11 cellular contexts compared by ENCODE assay signal in genomic region chr1:234509457-234510328, GRCh38. TPM values are rescaled to one million over a fixed set of nuclear protein-coding genes. Genes with fewer than 3 reads are reported as not detected.
DNase-seq lines count a peak whose midpoint lies in the region; ATAC-seq and TF ChIP-seq lines count a peak whose summit lies in the region.
"Had no signal": no experiment of that assay in that cellular context is flagged by ENCODE, and none has a peak within 500 bp of the region (broad histone marks: within the 10 kb centered on the region; RNA-seq: fewer than 3 reads in every experiment).

No MANE protein-coding gene starts in this region.

- no peaks in the 10 kb centered on the region for H3K9me2 ChIP-seq in hepatocyte (replicated peaks; ENCODE audit: insufficient read depth)

- in situ Hi-C loops in GM13976 (cut with MboI; ENCODE audit: low sequenced_read_pairs, unreplicated experiment) = no loop called here

- H3K27ac ChIP-seq in right atrium auricular region = no peak overlapping the region
- peak overlapping the region; percentile 71 for H3K27ac ChIP-seq in RWPE1
- no peak overlapping the region for H3K27ac ChIP-seq in hepatocyte

- no peak overlapping the region for H3K4me2 ChIP-seq in hepatocyte

- intact Hi-C loops in left ventricle myocardium superior (cut with micrococcal nuclease) = no loop called here

- H4K20me1 ChIP-seq in hepatocyte (ENCODE audit: insufficient read depth, poor library complexity, severe bottlenecking) = no peaks in the 10 kb centered on the region

- H3K9me3 ChIP-seq in right atrium auricular region = no peaks in the 10 kb centered on the region
- no peaks in the 10 kb centered on the region for H3K9me3 ChIP-seq in hepatocyte (ENCODE audit: low read depth)

- no peaks in the 10 kb centered on the region for H3K79me2 ChIP-seq in hepatocyte

- POLR2A ChIA-PET in RWPE1 (lab: Yijun Ruan, JAX; ENCODE audit: low non-redundant PET) = interaction anchor here (0.5 kb wide), 1 partner anchor 653 kb away, joined by 4 read pairs; no protein-coding TSS in a partner anchor

- no peaks in the 10 kb centered on the region for H3K36me3 ChIP-seq in right atrium auricular region
- H3K36me3 ChIP-seq in hepatocyte (replicated peaks; ENCODE audit: insufficient read depth, low read depth) = no peaks in the 10 kb centered on the region

- DNase-seq in left ventricle myocardium superior (no peak), right atrium auricular region (ENCODE audit: low spot score) (no peak), RWPE1 (ENCODE audit: low spot score) (no peak), hepatocyte (ENCODE audit: low spot score) (no peak), superior temporal gyrus (ENCODE audit: extremely low spot score) (peak; percentile 3), NCI-H2227 (lab: John Stamatoyannopoulos, UW; ENCODE audit: unreplicated experiment) (no peak), GM13976 (ENCODE audit: low spot score) (no peak), NCI-H187 treated with DMSO at 0.1 percent for 48 hours (lab: John Stamatoyannopoulos, UW) (no peak)
- DNase-seq: activated CD4-positive, alpha-beta memory T cell treated with anti-CD3 and anti-CD28 coated beads for 36 hours; effector CD4-positive, alpha-beta T cell; NCI-H187 had no signal

- ATAC-seq in left ventricle myocardium superior = peak; percentile 26

- 60% methylated on average over 9 of the region's 9 CpGs for WGBS in hepatocyte (ENCODE audit: low lambda C conversion rate, missing lambda C conversion rate)

- H3K27me3 ChIP-seq in right atrium auricular region (no peaks in the 10 kb centered on the region), hepatocyte (no peaks in the 10 kb centered on the region)

- H3K4me3 ChIP-seq in right atrium auricular region = no peak overlapping the region
- no peak overlapping the region for H3K4me3 ChIP-seq in hepatocyte

- CTCF ChIA-PET in RWPE1 (lab: Yijun Ruan, JAX) = interaction anchor here (0.6 to 1.1 kb wide), 5 partner anchors 10 to 34 kb away, joined by 3 read pairs; no protein-coding TSS in a partner anchor

- H2AFZ ChIP-seq in hepatocyte = peak overlapping the region; percentile 11

- TF ChIP-seq CTCF in right atrium auricular region (IDR thresholded peaks at IDR 0.05) = no peak
- TF ChIP-seq CTCF in RWPE1 (conservative IDR thresholded peaks at IDR 0.05; ENCODE audit: low read depth) = no peak
- no peak for TF ChIP-seq CTCF in hepatocyte (IDR thresholded peaks at IDR 0.05; ENCODE audit: poor library complexity)
- no peak for TF ChIP-seq CTCF in GM13976 (IDR thresholded peaks at IDR 0.05; ENCODE audit: borderline replicate concordance, control extremely low read depth, extremely low read depth, insufficient read depth, missing control alignments)

- no peaks in the 10 kb centered on the region for H3K4me1 ChIP-seq in right atrium auricular region
- H3K4me1 ChIP-seq in hepatocyte (ENCODE audit: insufficient read depth) = no peaks in the 10 kb centered on the region

RNA-seq across cellular contexts. Expression of gene TARBP1, which starts 30.7 kb away (rescaled TPM):
- total RNA-seq in left ventricle myocardium superior (10.8 TPM), right atrium auricular region (10 to 100 TPM in 1 of 2 donors, 1 to 10 TPM in 1; 5.5 to 11.3 TPM), hepatocyte (22.8 and 22.9 TPM in 2 replicates)
- polyA plus RNA-seq in hepatocyte = 12.2 and 12.8 TPM in 2 replicates
